ENCODE assay signal across 2 cellular contexts in genomic region chr13:25945596-25945995, GRCh38.
TF ChIP-seq lines count a peak whose summit lies in the region.

No MANE protein-coding gene starts in this region.

TF ChIP-seq in SK-N-SH, 30 proteins besides CTCF, POLR2A, EP300 and RAD21 (continued from another document):
- TF ChIP-seq IRF3 (IDR thresholded peaks at IDR 0.05; ENCODE audit: low read depth, low read length): no peak
- no peak for TF ChIP-seq FOXM1 (IDR thresholded peaks at IDR 0.05; ENCODE audit: low read depth)
- no peak for TF ChIP-seq EZH2phosphoT487 (IDR thresholded peaks at IDR 0.05; ENCODE audit: borderline replicate concordance, low read depth)
- TF ChIP-seq ELF1 (IDR thresholded peaks at IDR 0.05): no peak
- TF ChIP-seq TEAD4 (IDR thresholded peaks at IDR 0.05; ENCODE audit: borderline replicate concordance, insufficient read depth): no peak
- TF ChIP-seq MAX (IDR thresholded peaks at IDR 0.05; ENCODE audit: low read depth): no peak
TF ChIP-seq in SK-N-SH: peak in this region for 0.

TF ChIP-seq in SK-N-SH treated with all-trans-retinoic acid at 6 μM for 48 hours, 23 proteins besides CTCF, POLR2A, EP300 and RAD21 (continued from another document):
- TF ChIP-seq TSHZ2 (CRISPR knock-in tag; IDR thresholded peaks at IDR 0.05): no peak
